ENCODE assay signal across 12 cellular contexts in the genomic region with DNA sequence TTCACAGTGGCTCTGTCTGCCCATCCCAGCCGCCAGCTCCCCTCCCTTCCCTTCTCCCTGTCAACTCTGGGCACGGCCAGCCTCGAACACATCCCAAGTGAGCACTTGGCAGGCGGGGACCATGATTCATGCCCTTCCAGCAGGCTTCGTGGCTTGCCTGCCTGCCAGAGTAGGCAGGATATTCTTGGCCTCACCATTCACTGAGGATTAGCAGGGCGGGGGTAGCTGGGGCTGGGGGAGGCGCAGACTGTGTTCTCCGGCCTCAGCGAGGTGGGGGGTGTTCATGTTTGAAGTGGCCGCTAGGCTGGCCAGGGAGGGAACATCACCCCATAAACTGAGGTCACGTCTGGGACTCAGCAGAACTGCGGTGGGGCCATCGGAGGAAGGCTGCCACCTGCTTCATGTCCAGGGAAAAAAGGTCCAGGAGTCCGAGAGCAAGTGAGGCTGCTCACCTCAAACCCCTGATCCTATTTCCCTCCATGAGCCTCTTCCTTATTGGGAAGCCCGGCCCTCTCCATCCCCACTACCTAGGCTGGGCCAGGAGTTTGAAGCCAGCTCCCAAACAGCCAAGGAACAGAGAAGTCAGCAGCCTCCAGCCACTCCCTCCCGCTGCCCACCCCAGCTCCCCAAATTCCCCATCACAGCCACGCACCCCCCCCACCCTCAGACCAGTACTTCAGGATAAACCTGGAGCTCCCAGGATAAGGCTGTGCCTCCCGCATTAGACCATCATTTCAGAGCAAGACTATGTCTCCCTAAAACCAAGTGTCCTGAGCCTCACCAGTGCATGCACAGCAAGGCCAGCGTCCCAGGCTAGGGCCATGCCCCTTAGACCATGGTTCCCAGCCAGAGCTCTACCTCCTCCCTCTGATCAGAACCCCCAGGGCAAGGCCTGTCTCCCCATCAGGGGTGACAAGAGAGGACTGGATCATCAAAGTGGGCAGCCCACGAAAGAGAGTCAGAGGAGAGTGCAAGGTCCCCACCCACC. TPM values are rescaled to one million over a fixed set of nuclear protein-coding genes. Genes with fewer than 3 reads are reported as not detected.
DNase-seq lines count a peak whose midpoint lies in the region; ATAC-seq and FAIRE-seq lines count a peak whose summit lies in the region.
"Had no signal": no experiment of that assay in that cellular context is flagged by ENCODE, and none has a peak within 500 bp of the region (broad histone marks: within the 10 kb centered on the region; RNA-seq: fewer than 3 reads in every experiment).

No MANE protein-coding gene starts in this region.

- no peak overlapping the region for H3K4me3 Mint-ChIP-seq in activated naive CD8-positive, alpha-beta T cell treated with anti-CD3 and anti-CD28 coated beads, Interleukin-2, amount 50 U/mL, for 24 hours
- no peak overlapping the region for H3K4me3 Mint-ChIP-seq in activated naive CD8-positive, alpha-beta T cell treated with anti-CD3 and anti-CD28 coated beads for 36 hours

- no peak overlapping the region for H3K27ac Mint-ChIP-seq in activated naive CD8-positive, alpha-beta T cell treated with anti-CD3 and anti-CD28 coated beads, Interleukin-2, amount 50 U/mL, for 24 hours
- no peak overlapping the region for H3K27ac Mint-ChIP-seq in activated naive CD8-positive, alpha-beta T cell treated with anti-CD3 and anti-CD28 coated beads for 36 hours

- DNase-seq in activated naive CD8-positive, alpha-beta T cell treated with anti-CD3 and anti-CD28 coated beads, Interleukin-2, amount 50 U/mL, for 24 hours, result no peak
- no peak for DNase-seq in activated naive CD8-positive, alpha-beta T cell treated with anti-CD3 and anti-CD28 coated beads for 36 hours
- DNase-seq in caudate nucleus (lab: John Stamatoyannopoulos, UW) (peak in 46 of 61 donors; percentile 5 to 75 (median 42)), left kidney (ENCODE audit: low read depth, low spot score) (peak; percentile 55), urothelium cell line (ENCODE audit: low spot score) (no peak), GDM1 (lab: John Stamatoyannopoulos, UW) (no peak)
- DNase-seq: activated CD4-positive, alpha-beta T cell treated with anti-CD3 and anti-CD28 coated beads, Interleukin-2, amount 50 U/mL, for 1 hour; AML-193 had no signal

- FAIRE-seq in urothelium cell line (lab: Jason Lieb, UNC), result peak; percentile 68
- FAIRE-seq: endothelial cell of umbilical vein had no signal

- H3K36me3 Mint-ChIP-seq in activated naive CD8-positive, alpha-beta T cell treated with anti-CD3 and anti-CD28 coated beads, Interleukin-2, amount 50 U/mL, for 24 hours (ENCODE audit: low read depth), result no peaks in the 10 kb centered on the region
- H3K36me3 Mint-ChIP-seq in activated naive CD8-positive, alpha-beta T cell treated with anti-CD3 and anti-CD28 coated beads for 36 hours, result peaks cover 1% of the 10 kb centered on the region

- H3K27ac ChIP-seq in caudate nucleus (ENCODE audit: low read depth, low read length), result no peak overlapping the region
- H3K27ac ChIP-seq: ovary had no signal

- H3K9me3 Mint-ChIP-seq in activated naive CD8-positive, alpha-beta T cell treated with anti-CD3 and anti-CD28 coated beads, Interleukin-2, amount 50 U/mL, for 24 hours, result no peaks in the 10 kb centered on the region
- no peaks in the 10 kb centered on the region for H3K9me3 Mint-ChIP-seq in activated naive CD8-positive, alpha-beta T cell treated with anti-CD3 and anti-CD28 coated beads for 36 hours

- H3K4me1 Mint-ChIP-seq in activated naive CD8-positive, alpha-beta T cell treated with anti-CD3 and anti-CD28 coated beads, Interleukin-2, amount 50 U/mL, for 24 hours, result no peaks in the 10 kb centered on the region
- H3K4me1 Mint-ChIP-seq in activated naive CD8-positive, alpha-beta T cell treated with anti-CD3 and anti-CD28 coated beads for 36 hours, result no peaks in the 10 kb centered on the region

- H3K27me3 Mint-ChIP-seq in activated naive CD8-positive, alpha-beta T cell treated with anti-CD3 and anti-CD28 coated beads, Interleukin-2, amount 50 U/mL, for 24 hours, result no peaks in the 10 kb centered on the region
- H3K27me3 Mint-ChIP-seq in activated naive CD8-positive, alpha-beta T cell treated with anti-CD3 and anti-CD28 coated beads for 36 hours, result no peaks in the 10 kb centered on the region

- ATAC-seq in activated naive CD8-positive, alpha-beta T cell treated with anti-CD3 and anti-CD28 coated beads, Interleukin-2, amount 50 U/mL, for 24 hours, result peak; percentile 5
- no peak for ATAC-seq in HG03108 (IDR thresholded peaks at IDR 0.05; ENCODE audit: unreplicated experiment)
- no peak for ATAC-seq in HG02885 (IDR thresholded peaks at IDR 0.05; ENCODE audit: poor library complexity, unreplicated experiment)

RNA-seq across cellular contexts. Expression of gene RABGEF1, which starts 42.8 kb away (rescaled TPM):
- 10 to 100 TPM; 18.9 to 20.3 TPM for total RNA-seq in activated naive CD8-positive, alpha-beta T cell treated with anti-CD3 and anti-CD28 coated beads for 36 hours

Comparison
In these comparisons a context has a peak if more than half of its experiments do, and no peak if none do; other contexts are left out.
1. DNase-seq: peak in caudate nucleus (46 of 61) and left kidney (single experiment); none in activated naive CD8-positive, alpha-beta T cell treated with anti-CD3 and anti-CD28 coated beads, Interleukin-2, amount 50 U/mL, for 24 hours (single experiment), activated naive CD8-positive, alpha-beta T cell treated with anti-CD3 and anti-CD28 coated beads for 36 hours (single experiment), urothelium cell line (single experiment) and GDM1 (single experiment).